Comparison of ENCODE assay signal across 15 cellular contexts in the genomic region with DNA sequence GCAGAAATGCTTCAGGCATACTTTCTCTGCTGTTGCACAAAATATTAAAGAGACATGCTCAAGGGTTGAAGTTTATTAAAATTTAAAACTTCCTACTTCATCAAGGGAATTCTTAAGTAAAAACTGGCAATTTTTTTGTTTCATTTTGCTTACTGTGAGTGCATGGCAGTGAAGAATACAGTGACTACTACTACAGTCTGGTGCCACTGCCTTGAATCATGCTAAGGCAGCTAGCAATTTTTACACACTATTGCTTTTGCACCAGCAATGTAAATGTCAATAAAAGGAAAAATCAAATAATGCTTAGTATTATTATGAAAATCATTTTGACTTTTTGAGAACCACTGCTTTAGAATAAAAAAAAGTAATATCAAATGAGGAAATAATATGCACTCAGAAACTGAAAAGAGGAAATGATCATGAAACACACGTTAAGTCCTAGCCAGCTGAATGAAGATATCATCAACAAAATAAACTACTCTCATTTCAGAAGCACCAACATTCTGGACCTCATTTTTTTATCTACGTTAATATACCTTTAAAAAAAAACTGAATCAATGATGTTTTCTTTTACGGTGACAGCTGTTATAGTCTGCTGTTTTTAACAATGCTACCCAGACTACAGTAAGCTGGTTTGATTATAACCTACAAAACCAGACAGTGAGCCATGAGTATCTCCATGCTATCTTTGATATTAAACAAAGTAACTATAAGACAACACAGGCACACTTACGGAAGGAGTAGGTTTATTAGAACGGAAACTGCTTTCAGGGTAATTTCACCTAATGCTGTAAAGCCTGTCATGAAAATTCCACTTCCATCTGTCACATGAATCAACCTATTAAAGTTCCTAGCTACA.
DNase-seq lines count a peak whose midpoint lies in the region; ATAC-seq lines count a peak whose summit lies in the region.
"Had no signal": no experiment of that assay in that cellular context is flagged by ENCODE, and none has a peak within 500 bp of the region (broad histone marks: within the 10 kb centered on the region; RNA-seq: fewer than 3 reads in every experiment).

No MANE protein-coding gene starts in this region.

- DNase-seq in NOMO-1 treated with dmso at 0.1 percent for 144 hours (lab: John Stamatoyannopoulos, UW; ENCODE audit: unreplicated experiment) (peak; percentile 5), medulla oblongata (ENCODE audit: extremely low spot score) (peak; percentile 7), NCI-H524 treated with DMSO at 0.1 percent for 48 hours (lab: John Stamatoyannopoulos, UW) (no peak), posterior cingulate gyrus (no peak)
- DNase-seq: activated CD8-positive, alpha-beta T cell treated with anti-CD3 and anti-CD28 coated beads for 36 hours; amniotic stem cell; CD4-positive, alpha-beta T cell; H9; lower lobe of right lung; NCI-H2081 had no signal

- intact Hi-C loops in posterior cingulate gyrus (cut with DNase I): no loop called here

- ATAC-seq in GM18511 (IDR thresholded peaks at IDR 0.05; ENCODE audit: unreplicated experiment) (peak; percentile 68), HG02885 (IDR thresholded peaks at IDR 0.05; ENCODE audit: poor library complexity, unreplicated experiment) (peak; percentile 61)
- no peak for ATAC-seq in activated CD4-positive, CD25-positive, alpha-beta regulatory T cell treated with anti-CD3 and anti-CD28 coated beads, Interleukin-2, amount 50 U/mL, for 24 hours
- ATAC-seq: activated CD8-positive, alpha-beta T cell treated with anti-CD3 and anti-CD28 coated beads for 36 hours; gastroesophageal sphincter; lower lobe of right lung; natural killer cell treated with Interleukin-12 subunit alpha and Interleukin-12 subunit beta and Interleukin-15 and Interleukin-18, amount 100 ng/mL, for 72 hours had no signal

Comparison
In these comparisons a context has a peak if more than half of its experiments do, and no peak if none do; other contexts are left out.
1. ATAC-seq: peak in GM18511 (single experiment) and HG02885 (single experiment); none in activated CD4-positive, CD25-positive, alpha-beta regulatory T cell treated with anti-CD3 and anti-CD28 coated beads, Interleukin-2, amount 50 U/mL, for 24 hours (0 of 2).
2. DNase-seq: peak in NOMO-1 treated with dmso at 0.1 percent for 144 hours (single experiment) and medulla oblongata (single experiment); none in NCI-H524 treated with DMSO at 0.1 percent for 48 hours (single experiment) and posterior cingulate gyrus (0 of 10).